11 cellular contexts compared by ENCODE assay signal in genomic region chr7:26122745-26123144, GRCh38.
"Had no signal": no experiment of that assay in that cellular context is flagged by ENCODE, and none has a peak within 500 bp of the region (broad histone marks: within the 10 kb centered on the region; RNA-seq: fewer than 3 reads in every experiment).

No MANE protein-coding gene starts in this region.

- H3K4me2 ChIP-seq: GM23338, KMS-11 had no signal

- FAIRE-seq: H1, H54, HepG2 had no signal

- H3K9me3 Mint-ChIP-seq: GM23338, HFFc6 had no signal

- DNase-seq: HFFc6, Karpas-422 had no signal

- H3K36me3 ChIP-seq: HAP-1 had no signal

- H3K27ac Mint-ChIP-seq: GM23338, HFFc6 had no signal

- H3K9me3 ChIP-seq: HAP-1 had no signal

- H3K4me3 ChIP-seq: GM23338, HAP-1 had no signal

- H3K27ac ChIP-seq: HL-60, KMS-11 had no signal

- H3K4me3 Mint-ChIP-seq: GM23338, HFFc6, IgD-negative memory B cell had no signal

- H3K4me1 ChIP-seq: HAP-1 had no signal

- ATAC-seq: GM23338, HCT116, HepG2 had no signal

- H3K9ac ChIP-seq: KMS-11 had no signal

- H2AFZ ChIP-seq: GM23338 had no signal
